In the genomic region with DNA sequence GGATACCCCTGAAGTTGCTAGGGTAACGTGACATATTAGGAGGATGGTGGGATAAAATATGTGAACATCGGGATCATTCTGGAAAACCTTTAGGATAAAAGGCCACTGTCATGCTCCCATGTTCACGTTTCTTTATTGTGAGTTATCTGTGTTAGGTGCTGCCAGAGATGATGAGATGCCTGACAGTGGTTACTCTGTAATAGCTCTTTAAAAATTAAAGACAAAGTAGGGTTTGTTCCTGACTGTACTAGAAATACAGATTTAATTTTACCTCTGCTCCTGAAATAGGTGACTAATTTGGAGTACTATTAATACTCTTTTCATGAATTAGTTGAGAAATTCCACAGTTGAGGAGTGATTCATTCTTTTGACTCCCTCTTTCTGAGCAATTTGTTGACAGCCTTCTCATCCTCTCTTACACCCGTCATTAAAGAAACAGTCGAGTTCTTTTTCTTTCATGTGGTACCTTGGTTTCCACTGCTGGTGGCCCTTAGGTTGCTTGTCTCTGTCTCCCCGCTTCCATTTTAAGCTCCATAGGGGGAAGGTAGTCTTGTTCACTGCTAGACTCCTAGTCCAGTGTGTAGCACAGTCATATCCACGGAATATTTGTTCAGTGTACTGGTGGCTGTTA, we compare ENCODE assay signal across 8 cellular contexts. TPM values are rescaled to one million over a fixed set of nuclear protein-coding genes. Genes with fewer than 3 reads are reported as not detected.
DNase-seq lines count a peak whose midpoint lies in the region; ATAC-seq and TF ChIP-seq lines count a peak whose summit lies in the region.

No MANE protein-coding gene starts in this region.

- no peaks in the 10 kb centered on the region for H3K27me3 ChIP-seq in ascending aorta
- H3K27me3 ChIP-seq in tibial artery, result no peaks in the 10 kb centered on the region

- H3K4me3 ChIP-seq in ascending aorta (no peak overlapping the region), mesodermal cell (ENCODE audit: extremely low read depth, insufficient read depth, low read length, poor library complexity, severe bottlenecking) (no peak overlapping the region), tibial artery (no peak overlapping the region)

- H3K9me3 ChIP-seq in ascending aorta (no peaks in the 10 kb centered on the region), mesodermal cell (ENCODE audit: control insufficient read depth, low read length) (no peaks in the 10 kb centered on the region), tibial artery (no peaks in the 10 kb centered on the region)

- peak; percentile 30 for DNase-seq in activated CD8-positive, alpha-beta memory T cell treated with anti-CD3 and anti-CD28 coated beads, Interleukin-2, amount 50 U/mL, for 4 hours
- no peak for DNase-seq in activated CD8-positive, alpha-beta memory T cell treated with anti-CD3 and anti-CD28 coated beads, Interleukin-2, amount 50 U/mL, for 48 hours
- DNase-seq in ascending aorta (ENCODE audit: low spot score in 2 of 2) (no peak), tibial artery (no peak)

- TF ChIP-seq CTCF in ascending aorta (IDR thresholded peaks at IDR 0.05) (no peak), tibial artery (IDR thresholded peaks at IDR 0.05) (no peak)

- intact Hi-C loops in ascending aorta (cut with DNase I), result loop anchor here (2.0 to 5.0 kb wide), 2 partner anchors 18 to 33 kb away; no protein-coding TSS in a partner anchor
- intact Hi-C loops in tibial artery (cut with DNase I; ENCODE audit: low total_unique reads), result no loop called here

- WGBS in mesodermal cell (ENCODE audit: insufficient coverage in 2 of 2), 2 experiments, result 87 to 96% methylated on average over 4 to 6 of the region's 7 CpGs

- H3K4me1 ChIP-seq in ascending aorta, result peaks cover 18 to 33% of the 10 kb centered on the region in 2 donors
- H3K4me1 ChIP-seq in mesodermal cell (ENCODE audit: control insufficient read depth, insufficient read depth, low read length, poor library complexity, severe bottlenecking), result peaks cover 38% of the 10 kb centered on the region
- peaks cover 3 to 29% (median 15%) of the 10 kb centered on the region in 4 donors for H3K4me1 ChIP-seq in tibial artery

- H3K27ac ChIP-seq in ascending aorta, result peak overlapping the region; percentile 74 to 83
- H3K27ac ChIP-seq in mesodermal cell (ENCODE audit: low read depth, low read length, severe bottlenecking), result peak overlapping the region; percentile 94
- H3K27ac ChIP-seq in tibial artery, result peak overlapping the region; percentile 49 to 52

- ATAC-seq in HG02610 (IDR thresholded peaks at IDR 0.05; ENCODE audit: unreplicated experiment) (no peak), GM21381 (IDR thresholded peaks at IDR 0.05; ENCODE audit: unreplicated experiment) (no peak), GM18867 (IDR thresholded peaks at IDR 0.05; ENCODE audit: unreplicated experiment) (no peak)

- H3K36me3 ChIP-seq in ascending aorta (peaks cover 10 to 37% of the 10 kb centered on the region in 2 donors), mesodermal cell (ENCODE audit: control insufficient read depth, insufficient read depth, low read length) (peaks cover 76% of the 10 kb centered on the region), tibial artery (peaks cover 4 to 39% (median 23%) of the 10 kb centered on the region in 3 donors)

RNA-seq across cellular contexts. Expression of gene SAE1, which starts 28.4 kb away (rescaled TPM):
- total RNA-seq in ascending aorta, result 54.4 TPM
- polyA plus RNA-seq in mesodermal cell (2013, experiment 1 of 2), result 161 TPM
- 149 TPM for polyA plus RNA-seq in mesodermal cell (2013, experiment 2 of 2)

RNA-seq across cellular contexts. Expression of gene ZC3H4, which starts 45.4 kb away (rescaled TPM):
- 24.6 TPM for total RNA-seq in ascending aorta
- 16.0 TPM for polyA plus RNA-seq in mesodermal cell (2013, experiment 1 of 2)
- 13.8 TPM for polyA plus RNA-seq in mesodermal cell (2013, experiment 2 of 2)
